ENCODE assay signal across 14 cellular contexts in the genomic region with DNA sequence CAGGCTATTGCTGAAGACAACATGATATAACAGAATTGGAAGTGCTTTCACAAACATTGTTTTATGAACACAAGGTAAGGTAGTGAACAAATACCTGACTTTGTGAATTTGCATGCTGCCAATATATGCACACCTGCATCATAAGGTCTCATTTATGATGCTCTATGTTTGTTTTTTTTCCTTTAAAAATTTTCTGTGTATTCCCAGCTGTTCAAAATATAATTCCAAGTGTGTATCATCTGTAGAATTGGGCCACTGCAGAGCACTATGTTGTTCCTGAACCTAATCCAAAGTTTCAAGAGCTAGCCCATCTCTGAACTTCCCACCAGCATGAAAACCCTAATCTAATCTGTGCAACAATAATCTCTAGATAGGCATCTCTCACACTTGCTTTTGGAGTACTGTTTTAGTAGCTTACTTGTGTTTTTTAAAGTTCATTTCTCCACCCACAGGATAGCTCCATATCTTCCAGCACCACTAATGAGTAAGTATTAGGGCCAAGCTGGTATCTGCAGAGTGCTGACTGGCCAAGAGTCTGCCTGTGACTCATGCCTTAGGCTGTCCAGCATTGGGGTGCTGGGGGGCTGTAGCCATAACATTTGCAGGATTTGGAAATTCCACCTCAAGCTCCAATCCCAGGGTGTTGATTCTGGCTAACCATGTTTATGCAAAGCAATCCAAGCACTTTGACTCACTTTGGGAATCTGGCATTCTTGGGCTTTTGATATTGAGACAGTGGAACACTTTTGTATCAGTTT.
DNase-seq lines count a peak whose midpoint lies in the region; ATAC-seq and TF ChIP-seq lines count a peak whose summit lies in the region.
"Had no signal": no experiment of that assay in that cellular context is flagged by ENCODE, and none has a peak within 500 bp of the region (broad histone marks: within the 10 kb centered on the region; RNA-seq: fewer than 3 reads in every experiment).

No MANE protein-coding gene starts in this region.

- DNase-seq in MCF 10A (ENCODE audit: unreplicated experiment), result peak; percentile 82
- no peak for DNase-seq in breast epithelium (ENCODE audit: low spot score in 2 of 2)
- peak; percentile 95 for DNase-seq in astrocyte of the hippocampus (ENCODE audit: low read depth, low spot score)
- peak; percentile 56 for DNase-seq in left cardiac atrium
- DNase-seq in upper lobe of right lung, result no peak
- DNase-seq in HuH-7.5 (ENCODE audit: low spot score), result no peak
- DNase-seq in MV-4-11 (lab: John Stamatoyannopoulos, UW), result no peak
- DNase-seq: colonic mucosa; DMS79; stimulated activated CD4-positive, alpha-beta T cell treated with anti-CD3 and anti-CD28 coated beads, Interleukin-12 subunit alpha, Interleukin-12 subunit beta, amount 100 ng/mL, for 4 hours had no signal

- no peak overlapping the region for H3K4me3 Mint-ChIP-seq in MCF 10A (ENCODE audit: unreplicated experiment)
- H3K4me3 Mint-ChIP-seq: activated T-helper 17 cell treated with anti-CD3 and anti-CD28 coated beads, Interleukin-2, amount 50 U/mL, for 72 hours had no signal

- CTCF ChIA-PET in MCF 10A (lab: Yijun Ruan, JAX), result interaction anchor here (0.5 to 1.0 kb wide), 3 partner anchors 17 to 719 kb away, joined by 3 read pairs; no protein-coding TSS in a partner anchor

- H3K36me3 ChIP-seq in breast epithelium (no peaks in the 10 kb centered on the region), upper lobe of right lung (no peaks in the 10 kb centered on the region)
- H3K36me3 ChIP-seq: colonic mucosa had no signal

- H3K27ac ChIP-seq in breast epithelium (no peak overlapping the region), upper lobe of right lung (no peak overlapping the region)
- H3K27ac ChIP-seq: 22Rv1, colonic mucosa had no signal

- intact Hi-C loops in MCF 10A (cut with micrococcal nuclease), result no loop called here
- intact Hi-C loops in breast epithelium (cut with DNase I; ENCODE audit: low total_unique reads), result no loop called here
- intact Hi-C loops in left cardiac atrium (cut with DNase I), result no loop called here
- intact Hi-C loops in upper lobe of right lung (cut with DNase I), result no loop called here

- H3K4me1 Mint-ChIP-seq in MCF 10A (ENCODE audit: insufficient read depth, unreplicated experiment), result peaks cover 22% of the 10 kb centered on the region
- H3K4me1 Mint-ChIP-seq: activated T-helper 17 cell treated with anti-CD3 and anti-CD28 coated beads, Interleukin-2, amount 50 U/mL, for 72 hours had no signal

- no peaks in the 10 kb centered on the region for H3K36me3 Mint-ChIP-seq in MCF 10A (ENCODE audit: insufficient read depth, unreplicated experiment)

- peaks cover 0 to 3% of the 10 kb centered on the region in 2 donors for H3K4me1 ChIP-seq in breast epithelium
- H3K4me1 ChIP-seq in upper lobe of right lung, result no peaks in the 10 kb centered on the region
- H3K4me1 ChIP-seq: colonic mucosa had no signal

- H3K27me3 Mint-ChIP-seq in MCF 10A (ENCODE audit: insufficient read depth, unreplicated experiment), result no peaks in the 10 kb centered on the region

- no peaks in the 10 kb centered on the region for H3K9me3 Mint-ChIP-seq in MCF 10A (ENCODE audit: unreplicated experiment)
- H3K9me3 Mint-ChIP-seq: activated T-helper 17 cell treated with anti-CD3 and anti-CD28 coated beads, Interleukin-2, amount 50 U/mL, for 72 hours had no signal

- H3K9me3 ChIP-seq in breast epithelium (no peaks in the 10 kb centered on the region), upper lobe of right lung (no peaks in the 10 kb centered on the region)
- H3K9me3 ChIP-seq: colonic mucosa had no signal

- H3K4me3 ChIP-seq in breast epithelium, result no peak overlapping the region
- H3K4me3 ChIP-seq in upper lobe of right lung, result no peak overlapping the region
- H3K4me3 ChIP-seq: colonic mucosa had no signal

- TF ChIP-seq CTCF in MCF 10A (IDR thresholded peaks at IDR 0.05; ENCODE audit: unreplicated experiment) (no peak), breast epithelium (IDR thresholded peaks at IDR 0.05) (no peak), upper lobe of right lung (IDR thresholded peaks at IDR 0.05) (no peak)

- no TSS peak for BruUV-seq in MCF 10A (replicated peaks; lab: Mats Ljungman, UMichigan)

- POLR2A ChIA-PET in MCF 10A (lab: Yijun Ruan, JAX), result interaction anchor here (0.6 to 0.9 kb wide), 3 partner anchors 10 to 1133 kb away, joined by 3 read pairs; no protein-coding TSS in a partner anchor

- no peak overlapping the region for H3K27ac Mint-ChIP-seq in MCF 10A (ENCODE audit: low read depth, unreplicated experiment)
- H3K27ac Mint-ChIP-seq: activated T-helper 17 cell treated with anti-CD3 and anti-CD28 coated beads, Interleukin-2, amount 50 U/mL, for 72 hours had no signal

- no peak for TF ChIP-seq POLR2A in breast epithelium (IDR thresholded peaks at IDR 0.05)

- H3K27me3 ChIP-seq in breast epithelium (no peaks in the 10 kb centered on the region), upper lobe of right lung (no peaks in the 10 kb centered on the region)
- H3K27me3 ChIP-seq: colonic mucosa had no signal

- ATAC-seq in left cardiac atrium (peak; percentile 88 to 96), upper lobe of right lung (peak; percentile 44), GM21515 (IDR thresholded peaks at IDR 0.05; ENCODE audit: unreplicated experiment) (no peak)
- ATAC-seq: activated CD4-positive, CD25-positive, alpha-beta regulatory T cell treated with anti-CD3 and anti-CD28 coated beads, Interleukin-2, amount 50 U/mL, for 24 hours; activated T-helper 17 cell treated with anti-CD3 and anti-CD28 coated beads, Interleukin-2, amount 50 U/mL, for 72 hours had no signal

Comparison
In these comparisons a context has a peak if more than half of its experiments do, and no peak if none do; other contexts are left out.
1. DNase-seq: peak in MCF 10A (single experiment), astrocyte of the hippocampus (single experiment) and left cardiac atrium (single experiment); none in breast epithelium (0 of 2), upper lobe of right lung (single experiment), HuH-7.5 (single experiment) and MV-4-11 (single experiment).